In the genomic region with DNA sequence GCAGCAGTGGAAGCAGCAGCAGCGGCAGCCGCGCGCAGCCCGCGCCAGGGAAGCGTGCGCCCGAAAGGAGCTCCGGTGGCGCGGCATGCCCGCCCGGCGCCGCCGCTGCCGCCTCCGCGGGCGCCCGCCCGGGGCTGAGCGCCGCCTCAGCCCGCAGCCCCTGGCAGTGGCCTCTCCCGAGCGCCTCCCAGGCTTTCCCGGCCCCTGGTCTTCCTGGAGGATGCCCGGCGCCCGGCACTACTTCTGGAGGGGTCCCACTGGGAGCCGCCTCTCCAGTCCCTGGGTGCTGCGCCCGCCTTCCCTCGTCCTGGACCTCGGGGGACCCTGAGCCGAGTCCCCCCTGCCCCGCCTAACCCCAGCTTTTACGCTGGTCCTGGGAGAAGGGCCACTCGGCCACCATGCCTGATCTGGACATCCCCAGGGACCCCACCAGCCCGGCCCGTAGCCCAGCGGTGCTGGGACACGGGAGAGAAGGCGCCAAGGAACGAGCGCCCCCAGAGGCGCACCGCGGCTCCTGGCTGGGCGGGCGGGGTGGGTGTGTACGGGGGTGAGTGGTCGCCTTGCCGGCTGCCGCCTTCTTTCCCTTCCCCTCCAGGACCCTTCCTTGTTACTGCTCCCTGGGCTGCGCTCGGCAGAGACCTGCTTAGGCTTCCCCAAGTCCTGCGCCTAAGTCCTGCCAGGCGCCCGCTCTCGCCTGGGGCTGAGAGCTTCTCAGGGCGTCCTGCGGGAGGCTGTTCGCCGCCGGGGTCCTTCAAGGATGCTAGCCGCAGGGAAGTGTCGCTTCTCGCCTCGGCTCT, we compare ENCODE assay signal across 9 cellular contexts. TPM values are rescaled to one million over a fixed set of nuclear protein-coding genes. Genes with fewer than 3 reads are reported as not detected.
DNase-seq lines count a peak whose midpoint lies in the region; ATAC-seq and TF ChIP-seq lines count a peak whose summit lies in the region.
"Had no signal": no experiment of that assay in that cellular context is flagged by ENCODE, and none has a peak within 500 bp of the region (broad histone marks: within the 10 kb centered on the region; RNA-seq: fewer than 3 reads in every experiment).

No MANE protein-coding gene starts in this region.

- peak; percentile 38 for TF ChIP-seq CTCF in epithelial cell of esophagus (IDR thresholded peaks at IDR 0.05; ENCODE audit: insufficient read depth, low read depth, low read length, missing control alignments)
- no peak for TF ChIP-seq CTCF in ovary (IDR thresholded peaks at IDR 0.05)

- peaks cover 6% of the 10 kb centered on the region for H3K4me1 ChIP-seq in ovary (ENCODE audit: insufficient read depth)

- DNase-seq in EH (ENCODE audit: low read depth) (peak; percentile 5), NCI-H1105 treated with DMSO at 0.1 percent for 48 hours (lab: John Stamatoyannopoulos, UW) (peak; percentile 32), epithelial cell of esophagus (ENCODE audit: low read depth) (peak; percentile 45), ovary (peak in 2 of 5 donors; percentile 39 to 42)
- no peak for DNase-seq in activated naive CD4-positive, alpha-beta T cell treated with anti-CD3 and anti-CD28 coated beads for 36 hours

- no peak overlapping the region for H3K27ac ChIP-seq in ovary

- H3K36me3 ChIP-seq in ovary = no peaks in the 10 kb centered on the region

- intact Hi-C loops in ovary (cut with DNase I) = no loop called here
- intact Hi-C loops in activated naive CD4-positive, alpha-beta T cell treated with anti-CD3 and anti-CD28 coated beads for 36 hours (cut with micrococcal nuclease) = no loop called here

- peaks cover 9% of the 10 kb centered on the region for H3K4me1 Mint-ChIP-seq in activated naive CD4-positive, alpha-beta T cell treated with anti-CD3 and anti-CD28 coated beads for 36 hours (ENCODE audit: low read depth)

- no peaks in the 10 kb centered on the region for H3K9me3 ChIP-seq in ovary

- H3K4me3 ChIP-seq in epithelial cell of esophagus (ENCODE audit: low read length) = peak overlapping the region; percentile 37
- H3K4me3 ChIP-seq in ovary = peak overlapping the region; percentile 12

- TF ChIP-seq EP300 in ovary (IDR thresholded peaks at IDR 0.05) = no peak

- CTCF ChIA-PET in activated naive CD4-positive, alpha-beta T cell treated with anti-CD3 and anti-CD28 coated beads for 36 hours (lab: Charles Lee) = interaction anchor here (1.1 kb wide), 1 partner anchor 899 kb away, joined by 3 read pairs; no protein-coding TSS in a partner anchor

- no peaks in the 10 kb centered on the region for H3K36me3 Mint-ChIP-seq in activated naive CD4-positive, alpha-beta T cell treated with anti-CD3 and anti-CD28 coated beads for 36 hours (ENCODE audit: low read depth)

- 1% methylated on average over 38 to 72 of the region's 72 CpGs for WGBS in ovary, 3 donors

- no peaks in the 10 kb centered on the region for H3K27me3 ChIP-seq in ovary

- ATAC-seq in HG03108 (IDR thresholded peaks at IDR 0.05; ENCODE audit: unreplicated experiment) = no peak
- no peak for ATAC-seq in HG03460 (IDR thresholded peaks at IDR 0.05; ENCODE audit: unreplicated experiment)
- no peak for ATAC-seq in GM21515 (IDR thresholded peaks at IDR 0.05; ENCODE audit: unreplicated experiment)

- H3K9me3 Mint-ChIP-seq in activated naive CD4-positive, alpha-beta T cell treated with anti-CD3 and anti-CD28 coated beads for 36 hours = no peaks in the 10 kb centered on the region

- no peak overlapping the region for H3K4me3 Mint-ChIP-seq in activated naive CD4-positive, alpha-beta T cell treated with anti-CD3 and anti-CD28 coated beads for 36 hours

- peaks cover 41% of the 10 kb centered on the region for H3K27me3 Mint-ChIP-seq in activated naive CD4-positive, alpha-beta T cell treated with anti-CD3 and anti-CD28 coated beads for 36 hours (ENCODE audit: low read depth)

- TF ChIP-seq POLR2A in ovary (IDR thresholded peaks at IDR 0.05) = no peak

- H3K27ac Mint-ChIP-seq in activated naive CD4-positive, alpha-beta T cell treated with anti-CD3 and anti-CD28 coated beads for 36 hours = no peak overlapping the region

RNA-seq across cellular contexts. Expression of gene ASIC2, which starts 0.7 kb away (rescaled TPM):
- 1 to 10 TPM in 1 of 7 donors, under 1 TPM in 4, not detected in 2; 0.17 to 1.3 (median 0.38) TPM for total RNA-seq in ovary
- polyA plus RNA-seq in ovary = under 1 TPM; 0.04 to 0.20 TPM
- not detected for total RNA-seq in activated naive CD4-positive, alpha-beta T cell treated with anti-CD3 and anti-CD28 coated beads for 36 hours
- total RNA-seq: RPMI7951 had no signal
